Comparison of ENCODE assay signal across 2 cellular contexts in genomic region chr4:70713453-70714026, GRCh38.
A peak's percentile ranks its signal among the peaks of the same experiment; 100 is the strongest.
TF ChIP-seq lines count a peak whose summit lies in the region.

No MANE protein-coding gene starts in this region.

TF ChIP-seq in A549, 52 proteins besides CTCF, POLR2A, EP300 and RAD21:
- TF ChIP-seq EHMT2 (IDR thresholded peaks at IDR 0.05; ENCODE audit: low read depth) = no peak
- TF ChIP-seq MAFK (IDR thresholded peaks at IDR 0.05; ENCODE audit: partially characterized antibody) = no peak
- no peak for TF ChIP-seq RCOR1 (IDR thresholded peaks at IDR 0.05; ENCODE audit: low read depth, low read length)
- no peak for TF ChIP-seq PBX3 (IDR thresholded peaks at IDR 0.05)
- no peak for TF ChIP-seq REST (IDR thresholded peaks at IDR 0.05)
- TF ChIP-seq JUNB (IDR thresholded peaks at IDR 0.05) = no peak
- TF ChIP-seq CBX2 (IDR thresholded peaks at IDR 0.05; ENCODE audit: borderline replicate concordance, low read depth) = no peak
- TF ChIP-seq HEYL (CRISPR knock-in tag; IDR thresholded peaks at IDR 0.05) = no peak
- TF ChIP-seq FOXS1 (CRISPR knock-in tag; IDR thresholded peaks at IDR 0.05) = no peak
- TF ChIP-seq NFE2L2 (conservative IDR thresholded peaks at IDR 0.05; ENCODE audit: low read length) = no peak
- TF ChIP-seq EHF (CRISPR knock-in tag; IDR thresholded peaks at IDR 0.05) = no peak
- TF ChIP-seq HES2 (IDR thresholded peaks at IDR 0.05) = no peak
- no peak for TF ChIP-seq E2F6 (IDR thresholded peaks at IDR 0.05; ENCODE audit: borderline replicate concordance, low read depth)
- TF ChIP-seq ESRRA (IDR thresholded peaks at IDR 0.05; ENCODE audit: borderline replicate concordance, low read length) = no peak
- no peak for TF ChIP-seq USF2 (IDR thresholded peaks at IDR 0.05)
- TF ChIP-seq ELK1 (IDR thresholded peaks at IDR 0.05; ENCODE audit: low read depth, low read length) = no peak
- TF ChIP-seq KDM5A (IDR thresholded peaks at IDR 0.05) = no peak
- TF ChIP-seq RFX5 (IDR thresholded peaks at IDR 0.05) = no peak
- no peak for TF ChIP-seq ZSCAN20 (CRISPR knock-in tag; IDR thresholded peaks at IDR 0.05)

TF ChIP-seq in K562, 482 proteins besides CTCF, POLR2A, EP300 and RAD21:
- TF ChIP-seq BCOR (IDR thresholded peaks at IDR 0.05) (no peak), E2F6 (IDR thresholded peaks at IDR 0.05; ENCODE audit: borderline replicate concordance in 1 of 2, extremely low read depth in 1 of 2, insufficient read depth in 1 of 2, insufficient read length in 1 of 2, low read depth in 1 of 2, low read length in 1 of 2, poor library complexity in 1 of 2, severe bottlenecking in 1 of 2) (no peak), MAFF (IDR thresholded peaks at IDR 0.05; ENCODE audit: low read length) (no peak), SMAD3 (CRISPR knock-in tag; conservative IDR thresholded peaks at IDR 0.05) (no peak), ZBTB7A (IDR thresholded peaks at IDR 0.05; ENCODE audit: borderline replicate concordance, control insufficient read depth, low read depth, low read length) (no peak), XRCC4 (IDR thresholded peaks at IDR 0.05; ENCODE audit: extremely low read depth, insufficient read depth, insufficient read length) (no peak), ZMIZ1 (IDR thresholded peaks at IDR 0.05; ENCODE audit: low read depth in 2 of 2, low read length in 2 of 2) (no peak), MAZ (CRISPR knock-in tag; conservative IDR thresholded peaks at IDR 0.05 in 1 of 2, IDR thresholded peaks at IDR 0.05 in 1 of 2) (no peak), PHF21A (IDR thresholded peaks at IDR 0.05; ENCODE audit: borderline replicate concordance, low read depth) (no peak), ESRRB (CRISPR knock-in tag; IDR thresholded peaks at IDR 0.05; ENCODE audit: borderline replicate concordance) (no peak), U2AF2 (optimal IDR thresholded peaks at IDR 0.05; ENCODE audit: low read depth, low read length) (no peak), ZC3H4 (CRISPR knock-in tag; IDR thresholded peaks at IDR 0.05; ENCODE audit: borderline replicate concordance) (no peak), TCF15 (CRISPR knock-in tag; IDR thresholded peaks at IDR 0.05) (no peak), CTBP1 (IDR thresholded peaks at IDR 0.05; ENCODE audit: borderline replicate concordance) (no peak), NFXL1 (CRISPR knock-in tag; IDR thresholded peaks at IDR 0.05) (no peak; the same call in 1 of the 2 replicates), ZNF551 (CRISPR knock-in tag; IDR thresholded peaks at IDR 0.05) (no peak), ZNF830 (CRISPR knock-in tag; IDR thresholded peaks at IDR 0.05) (no peak), HNRNPLL (IDR thresholded peaks at IDR 0.05; ENCODE audit: low read depth, low read length, poor library complexity, severe bottlenecking) (no peak), FOS (IDR thresholded peaks at IDR 0.05; ENCODE audit: extremely low read depth, insufficient read length) (no peak), POLR2G (IDR thresholded peaks at IDR 0.05; ENCODE audit: low read depth, low read length) (peak; percentile 38; the same call in 1 of the 2 replicates), IRF9 (tag; IDR thresholded peaks at IDR 0.05) (peak; percentile 24; the same call in 1 of the 2 replicates), SNRNP70 (optimal IDR thresholded peaks at IDR 0.05; ENCODE audit: low read depth, low read length) (no peak), NR3C1 (CRISPR knock-in tag; IDR thresholded peaks at IDR 0.05) (no peak), MBD2 (IDR thresholded peaks at IDR 0.05; ENCODE audit: borderline replicate concordance, low read depth) (no peak), ZNF354B (CRISPR knock-in tag; IDR thresholded peaks at IDR 0.05) (no peak), ZNF41 (CRISPR knock-in tag; conservative IDR thresholded peaks at IDR 0.05) (no peak), ZNF766 (CRISPR knock-in tag; conservative IDR thresholded peaks at IDR 0.05) (peak; percentile 76; the same call in 1 of the 2 replicates), STAT5A (IDR thresholded peaks at IDR 0.05; ENCODE audit: borderline replicate concordance, low read length) (no peak), GATAD2B (IDR thresholded peaks at IDR 0.05; ENCODE audit: borderline replicate concordance) (no peak), ZKSCAN8 (CRISPR knock-in tag; IDR thresholded peaks at IDR 0.05) (0 out of 2 replicates have a peak, but pooled peaks have one; percentile 18), SETDB1 (IDR thresholded peaks at IDR 0.05; ENCODE audit: low read length) (no peak), ETV5 (CRISPR knock-in tag; IDR thresholded peaks at IDR 0.05; ENCODE audit: low read depth) (no peak), GTF2E2 (tag; IDR thresholded peaks at IDR 0.05) (0 out of 2 replicates have a peak, but pooled peaks have one; percentile 7), ARNT (IDR thresholded peaks at IDR 0.05) (0 out of 4 replicates have a peak, but pooled peaks of 1 of the 2 experiments have one; percentile 19), ZNF589 (CRISPR knock-in tag; IDR thresholded peaks at IDR 0.05; ENCODE audit: low read depth) (no peak), LARP7 (IDR thresholded peaks at IDR 0.05) (no peak), GTF2F1 (IDR thresholded peaks at IDR 0.05; ENCODE audit: low read depth, low read length) (no peak), SLC30A9 (CRISPR knock-in tag; IDR thresholded peaks at IDR 0.05) (no peak), BRF2 (IDR thresholded peaks at IDR 0.05; ENCODE audit: borderline replicate concordance, insufficient read depth, insufficient read length) (no peak), RFX5 (IDR thresholded peaks at IDR 0.05; ENCODE audit: low read depth, low read length) (no peak), RBFOX2 (IDR thresholded peaks at IDR 0.05; ENCODE audit: low read depth, low read length) (peak; percentile 55), TRIM25 (IDR thresholded peaks at IDR 0.05; ENCODE audit: borderline replicate concordance) (no peak), ZNF696 (CRISPR knock-in tag; conservative IDR thresholded peaks at IDR 0.05) (no peak), SIRT6 (IDR thresholded peaks at IDR 0.05; ENCODE audit: low read depth, low read length) (no peak), C11orf30 (IDR thresholded peaks at IDR 0.05; ENCODE audit: low read depth) (no peak), EP400 (IDR thresholded peaks at IDR 0.05) (no peak), NFRKB (IDR thresholded peaks at IDR 0.05; ENCODE audit: low read depth) (peak; percentile 25; the same call in 1 of the 2 replicates), RBM34 (IDR thresholded peaks at IDR 0.05; ENCODE audit: borderline replicate concordance, insufficient read depth, low read length) (no peak), ZNF644 (tag; IDR thresholded peaks at IDR 0.05; ENCODE audit: low read depth) (no peak), ZNF24 (IDR thresholded peaks at IDR 0.05) (no peak), ATF1 (CRISPR knock-in tag; IDR thresholded peaks at IDR 0.05) (no peak), ATF1 (tag; IDR thresholded peaks at IDR 0.05) (no peak), CHAMP1 (IDR thresholded peaks at IDR 0.05) (no peak), PATZ1 (CRISPR knock-in tag; IDR thresholded peaks at IDR 0.05; ENCODE audit: borderline replicate concordance) (no peak), NCOA1 (IDR thresholded peaks at IDR 0.05; ENCODE audit: low read depth) (no peak), ZNF165 (CRISPR knock-in tag; IDR thresholded peaks at IDR 0.05; ENCODE audit: borderline replicate concordance) (0 out of 2 replicates have a peak, but pooled peaks have one; percentile 36), ZEB2 (IDR thresholded peaks at IDR 0.05) (peak; percentile 24; the same call in 1 of the 2 replicates), ZNF717 (CRISPR knock-in tag; IDR thresholded peaks at IDR 0.05) (no peak), ZNF274 (IDR thresholded peaks at IDR 0.05; ENCODE audit: borderline replicate concordance, low read depth, low read length) (no peak)
